ENCODE assay signal across 1 cellular context in genomic region chr12:96889273-96889933, GRCh38.
TF ChIP-seq lines count a peak whose summit lies in the region.

No MANE protein-coding gene starts in this region.

TF ChIP-seq in SK-N-SH, 30 proteins besides CTCF, POLR2A, EP300 and RAD21 (continued from another document):
- TF ChIP-seq REST (IDR thresholded peaks at IDR 0.05; ENCODE audit: low read depth, low read length), result no peak
- TF ChIP-seq MEF2A (IDR thresholded peaks at IDR 0.05; ENCODE audit: borderline replicate concordance, low read depth), result peak; percentile 97
- no peak for TF ChIP-seq GABPA (IDR thresholded peaks at IDR 0.05; ENCODE audit: low read depth)
- peak; percentile 16; the same call in 1 of the 2 replicates for TF ChIP-seq RXRA (IDR thresholded peaks at IDR 0.05; ENCODE audit: borderline replicate concordance, low read depth)
- TF ChIP-seq FOXJ3 (CRISPR knock-in tag; IDR thresholded peaks at IDR 0.05), result no peak
- peak; percentile 73 for TF ChIP-seq TEAD4 (IDR thresholded peaks at IDR 0.05; ENCODE audit: borderline replicate concordance, insufficient read depth)
- peak; percentile 63; the same call in 1 of the 2 replicates for TF ChIP-seq NFIC (IDR thresholded peaks at IDR 0.05; ENCODE audit: borderline replicate concordance)
- no peak for TF ChIP-seq USF1 (IDR thresholded peaks at IDR 0.05; ENCODE audit: borderline replicate concordance, low read depth)
- TF ChIP-seq TAF1 (IDR thresholded peaks at IDR 0.05; ENCODE audit: borderline replicate concordance, low read depth, low read length), result no peak
- TF ChIP-seq SIN3A (IDR thresholded peaks at IDR 0.05; ENCODE audit: borderline replicate concordance, low read depth, low read length), result no peak
- no peak for TF ChIP-seq USF2 (IDR thresholded peaks at IDR 0.05; ENCODE audit: borderline replicate concordance, low read depth, low read length)
- TF ChIP-seq, protein P1, sequence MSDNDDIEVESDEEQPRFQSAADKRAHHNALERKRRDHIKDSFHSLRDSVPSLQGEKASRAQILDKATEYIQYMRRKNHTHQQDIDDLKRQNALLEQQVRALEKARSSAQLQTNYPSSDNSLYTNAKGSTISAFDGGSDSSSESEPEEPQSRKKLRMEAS (IDR thresholded peaks at IDR 0.05; ENCODE audit: low read depth), result no peak
- no peak for TF ChIP-seq NRF1 (IDR thresholded peaks at IDR 0.05; ENCODE audit: low read depth, low read length)
- TF ChIP-seq RCOR1 (IDR thresholded peaks at IDR 0.05; ENCODE audit: low read length), result no peak
- TF ChIP-seq POLR2AphosphoS5 (IDR thresholded peaks at IDR 0.05; ENCODE audit: low read depth, low read length), result peak; percentile 47; the same call in 1 of the 2 replicates
- TF ChIP-seq FOSL2 (IDR thresholded peaks at IDR 0.05; ENCODE audit: borderline replicate concordance, low read depth), result peak; percentile 93
- TF ChIP-seq FOXM1 (IDR thresholded peaks at IDR 0.05; ENCODE audit: low read depth), result 0 out of 2 replicates have a peak, but pooled peaks have one; percentile 64
- no peak for TF ChIP-seq SMC3 (IDR thresholded peaks at IDR 0.05; ENCODE audit: low read depth, low read length)
- no peak for TF ChIP-seq YY1 (IDR thresholded peaks at IDR 0.05; ENCODE audit: low read depth)
- TF ChIP-seq ZBTB33 (IDR thresholded peaks at IDR 0.05; ENCODE audit: borderline replicate concordance, low read depth), result no peak
- TF ChIP-seq CHD2 (IDR thresholded peaks at IDR 0.05; ENCODE audit: low read length, partially characterized antibody), result no peak
- peak; percentile 85 for TF ChIP-seq TCF12 (IDR thresholded peaks at IDR 0.05)
- TF ChIP-seq MXI1 (IDR thresholded peaks at IDR 0.05; ENCODE audit: low read depth, low read length), result no peak
- peak; percentile 90 for TF ChIP-seq PBX3 (IDR thresholded peaks at IDR 0.05)
- TF ChIP-seq EZH2phosphoT487 (IDR thresholded peaks at IDR 0.05; ENCODE audit: borderline replicate concordance, low read depth), result no peak
- no peak for TF ChIP-seq GATA2 (CRISPR knock-in tag; IDR thresholded peaks at IDR 0.05)
TF ChIP-seq in SK-N-SH: peak in this region for 10.
